24 cellular contexts compared by ENCODE assay signal in genomic region chr15:25937796-25938195, GRCh38.
"Had no signal": no experiment of that assay in that cellular context is flagged by ENCODE, and none has a peak within 500 bp of the region (broad histone marks: within the 10 kb centered on the region; RNA-seq: fewer than 3 reads in every experiment).

No MANE protein-coding gene starts in this region.

- H3K4me3 ChIP-seq: coronary artery, esophagus muscularis mucosa, gastroesophageal sphincter, heart left ventricle, left lung, mucosa of descending colon, right atrium auricular region, suprapubic skin, transverse colon, vagina had no signal

- ATAC-seq: foreskin keratinocyte; gastroesophageal sphincter; heart left ventricle; left cardiac atrium; left lung; mucosa of descending colon; natural killer cell treated with Interleukin-12 subunit alpha and Interleukin-12 subunit beta and Interleukin-15 and Interleukin-18, amount 100 ng/mL, for 72 hours; sciatic nerve; stimulated activated naive CD8-positive, alpha-beta T cell treated with anti-CD3 and anti-CD28 coated beads, Interleukin-15, amount 100 ng/mL, for 72 hours had no signal

- H3K79me2 ChIP-seq: parathyroid adenoma had no signal

- DNase-seq: dermis blood vessel endothelial cell; effector memory CD4-positive, alpha-beta T cell; foreskin keratinocyte; heart left ventricle; hippocampal formation; left cardiac atrium; left lung; mesenchymal stem cell; mucosa of descending colon; naive B cell; stimulated activated CD4-positive, alpha-beta T cell treated with anti-CD3 and anti-CD28 coated beads, Interleukin-2, amount 100 ng/mL, for 24 hours; stimulated activated CD4-positive, alpha-beta T cell treated with anti-CD3 and anti-CD28 coated beads, Interleukin-4, amount 100 ng/mL, for 4 hours; stimulated activated naive CD4-positive, alpha-beta T cell; stimulated activated naive CD8-positive, alpha-beta T cell treated with anti-CD3 and anti-CD28 coated beads, Interleukin-15, amount 100 ng/mL, for 72 hours; transverse colon had no signal

- H3K27ac ChIP-seq: coronary artery, esophagus muscularis mucosa, foreskin keratinocyte, gastroesophageal sphincter, heart left ventricle, left lung, parathyroid adenoma, right atrium auricular region, suprapubic skin, transverse colon, vagina had no signal

- H3K9me3 ChIP-seq: esophagus muscularis mucosa, gastroesophageal sphincter, heart left ventricle, left lung, mucosa of descending colon, right atrium auricular region, suprapubic skin, transverse colon, vagina had no signal

- H3K4me1 ChIP-seq: foreskin keratinocyte, left lung, transverse colon, vagina had no signal

- H3K27me3 ChIP-seq: esophagus muscularis mucosa, foreskin keratinocyte, gastroesophageal sphincter, heart left ventricle, right atrium auricular region, suprapubic skin, transverse colon, vagina had no signal

- H3K9ac ChIP-seq: parathyroid adenoma had no signal

- H2AFZ ChIP-seq: parathyroid adenoma had no signal

- H3K36me3 ChIP-seq: esophagus muscularis mucosa, gastroesophageal sphincter, heart left ventricle, left lung, right atrium auricular region, suprapubic skin, transverse colon, vagina had no signal
